In genomic region chr2:45964226-45964841, GRCh38 we compare ENCODE assay signal across 8 cellular contexts.
DNase-seq lines count a peak whose midpoint lies in the region; ATAC-seq and TF ChIP-seq lines count a peak whose summit lies in the region.

No MANE protein-coding gene starts in this region.

- ATAC-seq in stimulated activated naive CD8-positive, alpha-beta T cell treated with anti-CD3 and anti-CD28 coated beads, Interleukin-15, Interleukin-2, amounts not matched to agents 100 U/mL and 50 U/mL, for 24 hours, result no peak
- no peak for ATAC-seq in stimulated activated naive CD8-positive, alpha-beta T cell treated with anti-CD3 and anti-CD28 coated beads, Interleukin-15, amount 100 ng/mL, for 72 hours
- ATAC-seq in stimulated activated effector memory CD8-positive, alpha-beta T cell treated with anti-CD3 and anti-CD28 coated beads, Interleukin-12 subunit alpha, Interleukin-12 subunit beta, amount 100 ng/mL, for 72 hours, result peak; percentile 31
- no peak for ATAC-seq in HG03159 (IDR thresholded peaks at IDR 0.05; ENCODE audit: unreplicated experiment)

- H3K36me3 ChIP-seq in cardiac muscle cell, result no peaks in the 10 kb centered on the region

- peak; percentile 5 for DNase-seq in stimulated activated naive CD8-positive, alpha-beta T cell treated with anti-CD3 and anti-CD28 coated beads, Interleukin-15, Interleukin-2, amounts not matched to agents 100 U/mL and 50 U/mL, for 24 hours
- no peak for DNase-seq in stimulated activated naive CD8-positive, alpha-beta T cell treated with anti-CD3 and anti-CD28 coated beads, Interleukin-15, amount 100 ng/mL, for 72 hours
- no peak for DNase-seq in T-helper 2 cell treated with Interferon-gamma antibody and Interleukin-4, amounts not matched to agents 5 μg/mL and 100 μg/mL, for 36 hours (ENCODE audit: low spot score)
- DNase-seq in cardiac muscle cell (ENCODE audit: low read depth in 1 of 2, low spot score in 1 of 2), result peak; percentile 32 to 79
- no peak for DNase-seq in stimulated activated effector memory CD8-positive, alpha-beta T cell treated with anti-CD3 and anti-CD28 coated beads, Interleukin-12 subunit alpha, Interleukin-12 subunit beta, amount 100 ng/mL, for 72 hours (ENCODE audit: low spot score in 2 of 2)
- no peak for DNase-seq in cortex of kidney (lab: John Stamatoyannopoulos, UW)
- DNase-seq in mesothelial cell of epicardium (ENCODE audit: low spot score in 2 of 2, unreplicated experiment in 2 of 2), result no peak

- peaks cover 10% of the 10 kb centered on the region for H3K4me1 Mint-ChIP-seq in stimulated activated naive CD8-positive, alpha-beta T cell treated with anti-CD3 and anti-CD28 coated beads, Interleukin-15, amount 100 ng/mL, for 72 hours
- peaks cover 14% of the 10 kb centered on the region for H3K4me1 Mint-ChIP-seq in T-helper 2 cell treated with Interferon-gamma antibody and Interleukin-4, amounts not matched to agents 5 μg/mL and 100 μg/mL, for 36 hours (ENCODE audit: low read depth)
- peaks cover 9% of the 10 kb centered on the region for H3K4me1 Mint-ChIP-seq in stimulated activated effector memory CD8-positive, alpha-beta T cell treated with anti-CD3 and anti-CD28 coated beads, Interleukin-12 subunit alpha, Interleukin-12 subunit beta, amount 100 ng/mL, for 72 hours
- peaks cover 36% of the 10 kb centered on the region for H3K4me1 Mint-ChIP-seq in mesothelial cell of epicardium

- H3K27ac Mint-ChIP-seq in stimulated activated naive CD8-positive, alpha-beta T cell treated with anti-CD3 and anti-CD28 coated beads, Interleukin-15, amount 100 ng/mL, for 72 hours, result no peak overlapping the region
- no peak overlapping the region for H3K27ac Mint-ChIP-seq in T-helper 2 cell treated with Interferon-gamma antibody and Interleukin-4, amounts not matched to agents 5 μg/mL and 100 μg/mL, for 36 hours
- no peak overlapping the region for H3K27ac Mint-ChIP-seq in stimulated activated effector memory CD8-positive, alpha-beta T cell treated with anti-CD3 and anti-CD28 coated beads, Interleukin-12 subunit alpha, Interleukin-12 subunit beta, amount 100 ng/mL, for 72 hours
- H3K27ac Mint-ChIP-seq in mesothelial cell of epicardium, result no peak overlapping the region

- peaks cover 5% of the 10 kb centered on the region for H3K4me1 ChIP-seq in cardiac muscle cell (ENCODE audit: low read depth)

- H3K4me3 Mint-ChIP-seq in stimulated activated naive CD8-positive, alpha-beta T cell treated with anti-CD3 and anti-CD28 coated beads, Interleukin-15, amount 100 ng/mL, for 72 hours, result no peak overlapping the region
- H3K4me3 Mint-ChIP-seq in T-helper 2 cell treated with Interferon-gamma antibody and Interleukin-4, amounts not matched to agents 5 μg/mL and 100 μg/mL, for 36 hours, result peak overlapping the region; percentile 6
- no peak overlapping the region for H3K4me3 Mint-ChIP-seq in stimulated activated effector memory CD8-positive, alpha-beta T cell treated with anti-CD3 and anti-CD28 coated beads, Interleukin-12 subunit alpha, Interleukin-12 subunit beta, amount 100 ng/mL, for 72 hours
- no peak overlapping the region for H3K4me3 Mint-ChIP-seq in mesothelial cell of epicardium

- H3K9me3 ChIP-seq in cardiac muscle cell (ENCODE audit: low read depth), result no peaks in the 10 kb centered on the region

- H3K27me3 Mint-ChIP-seq in stimulated activated naive CD8-positive, alpha-beta T cell treated with anti-CD3 and anti-CD28 coated beads, Interleukin-15, amount 100 ng/mL, for 72 hours, result no peaks in the 10 kb centered on the region
- no peaks in the 10 kb centered on the region for H3K27me3 Mint-ChIP-seq in T-helper 2 cell treated with Interferon-gamma antibody and Interleukin-4, amounts not matched to agents 5 μg/mL and 100 μg/mL, for 36 hours (ENCODE audit: low read depth)
- H3K27me3 Mint-ChIP-seq in mesothelial cell of epicardium (ENCODE audit: low read depth), result no peaks in the 10 kb centered on the region

- H3K27me3 ChIP-seq in cardiac muscle cell, result no peaks in the 10 kb centered on the region

- H3K27ac ChIP-seq in cardiac muscle cell, result no peak overlapping the region

- no peaks in the 10 kb centered on the region for H3K9me3 Mint-ChIP-seq in stimulated activated naive CD8-positive, alpha-beta T cell treated with anti-CD3 and anti-CD28 coated beads, Interleukin-15, amount 100 ng/mL, for 72 hours
- no peaks in the 10 kb centered on the region for H3K9me3 Mint-ChIP-seq in T-helper 2 cell treated with Interferon-gamma antibody and Interleukin-4, amounts not matched to agents 5 μg/mL and 100 μg/mL, for 36 hours
- no peaks in the 10 kb centered on the region for H3K9me3 Mint-ChIP-seq in stimulated activated effector memory CD8-positive, alpha-beta T cell treated with anti-CD3 and anti-CD28 coated beads, Interleukin-12 subunit alpha, Interleukin-12 subunit beta, amount 100 ng/mL, for 72 hours
- no peaks in the 10 kb centered on the region for H3K9me3 Mint-ChIP-seq in mesothelial cell of epicardium

- TF ChIP-seq CTCF in cardiac muscle cell (IDR thresholded peaks at IDR 0.05; ENCODE audit: low read depth, low read length) (no peak), mesothelial cell of epicardium (IDR thresholded peaks at IDR 0.05; ENCODE audit: unreplicated experiment) (no peak)

- no peak overlapping the region for H3K4me3 ChIP-seq in cardiac muscle cell

- no peaks in the 10 kb centered on the region for H3K36me3 Mint-ChIP-seq in T-helper 2 cell treated with Interferon-gamma antibody and Interleukin-4, amounts not matched to agents 5 μg/mL and 100 μg/mL, for 36 hours (ENCODE audit: low read depth)
- H3K36me3 Mint-ChIP-seq in stimulated activated effector memory CD8-positive, alpha-beta T cell treated with anti-CD3 and anti-CD28 coated beads, Interleukin-12 subunit alpha, Interleukin-12 subunit beta, amount 100 ng/mL, for 72 hours, result no peaks in the 10 kb centered on the region
- H3K36me3 Mint-ChIP-seq in mesothelial cell of epicardium, result no peaks in the 10 kb centered on the region

Comparison
In these comparisons a context has a peak if more than half of its experiments do, and no peak if none do; other contexts are left out.
1. DNase-seq: peak in stimulated activated naive CD8-positive, alpha-beta T cell treated with anti-CD3 and anti-CD28 coated beads, Interleukin-15, Interleukin-2, amounts not matched to agents 100 U/mL and 50 U/mL, for 24 hours (single experiment) and cardiac muscle cell (2 of 2); none in stimulated activated naive CD8-positive, alpha-beta T cell treated with anti-CD3 and anti-CD28 coated beads, Interleukin-15, amount 100 ng/mL, for 72 hours (0 of 2), T-helper 2 cell treated with Interferon-gamma antibody and Interleukin-4, amounts not matched to agents 5 μg/mL and 100 μg/mL, for 36 hours (single experiment), stimulated activated effector memory CD8-positive, alpha-beta T cell treated with anti-CD3 and anti-CD28 coated beads, Interleukin-12 subunit alpha, Interleukin-12 subunit beta, amount 100 ng/mL, for 72 hours (0 of 2), cortex of kidney (single experiment) and mesothelial cell of epicardium (0 of 2).